In the genomic region with DNA sequence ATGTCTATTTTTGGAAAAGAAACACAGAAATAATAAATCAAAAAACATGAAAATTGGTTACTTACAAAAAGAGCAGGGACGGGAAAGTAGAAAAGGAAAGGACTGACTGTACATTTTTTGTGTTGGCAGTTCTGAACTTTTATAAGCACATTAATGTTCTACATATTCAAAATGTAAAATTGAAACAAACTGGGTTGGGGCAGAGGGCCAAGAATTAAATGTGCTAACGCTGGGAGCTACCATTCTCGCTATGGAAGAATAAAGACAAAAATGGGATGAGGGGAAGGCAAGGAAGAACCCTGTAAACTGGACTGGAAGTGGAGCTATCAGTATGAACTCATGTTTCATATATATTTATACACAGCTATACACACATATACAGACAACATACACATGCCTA, we compare ENCODE assay signal across 26 cellular contexts.
"Had no signal": no experiment of that assay in that cellular context is flagged by ENCODE, and none has a peak within 500 bp of the region (broad histone marks: within the 10 kb centered on the region; RNA-seq: fewer than 3 reads in every experiment).

No MANE protein-coding gene starts in this region.

- H3K27ac ChIP-seq: colonic mucosa, epithelial cell of prostate, foreskin keratinocyte, gastroesophageal sphincter, heart left ventricle, hepatocyte, left lung, neural progenitor cell, parathyroid adenoma, prostate gland, right atrium auricular region, suprapubic skin, thyroid gland, vagina had no signal

- H3K4me2 ChIP-seq: hepatocyte, neural progenitor cell had no signal

- H3K27ac Mint-ChIP-seq: dendritic cell treated with granulocyte-macrophage colony-stimulating factor and Interleukin-4, amounts not matched to agents 40 ng/mL and 50 ng/mL, for 4 days; endodermal cell; neural progenitor cell; stimulated activated memory B cell treated with anti-CD40 and anti-IgM and Interleukin-4, amounts not matched to agents 10 μg/mL and 1 μg/mL and 100 μg/mL, for 72 hours; stimulated activated naive CD8-positive, alpha-beta T cell treated with anti-CD3 and anti-CD28 coated beads, Interleukin-15, Interleukin-2, amounts not matched to agents 100 ng/mL and 50 ng/mL, for 24 hours had no signal

- H3K9me3 ChIP-seq: colonic mucosa, prostate gland, thyroid gland, vagina had no signal

- H3K27me3 ChIP-seq: colonic mucosa, foreskin keratinocyte, gastroesophageal sphincter, heart left ventricle, hepatocyte, left lung, neural progenitor cell, right atrium auricular region, suprapubic skin, thyroid gland, vagina had no signal

- ATAC-seq: esophagus mucosa; foreskin keratinocyte; gastroesophageal sphincter; heart left ventricle; left cardiac atrium; left lung; naive thymus-derived CD8-positive, alpha-beta T cell; sciatic nerve; stimulated activated memory B cell treated with anti-CD40 and anti-IgM and Interleukin-4, amounts not matched to agents 10 μg/mL and 1 μg/mL and 100 μg/mL, for 72 hours had no signal

- H2AFZ ChIP-seq: hepatocyte, neural progenitor cell, parathyroid adenoma had no signal

- H3K36me3 ChIP-seq: colonic mucosa, gastroesophageal sphincter, heart left ventricle, left lung, prostate gland, right atrium auricular region, suprapubic skin, thyroid gland, vagina had no signal

- H3K4me1 Mint-ChIP-seq: endodermal cell, neural progenitor cell had no signal

- H3K9ac ChIP-seq: neural progenitor cell, parathyroid adenoma had no signal

- H3K4me3 ChIP-seq: colonic mucosa, gastroesophageal sphincter, heart left ventricle, hepatocyte, left lung, neural progenitor cell, prostate gland, right atrium auricular region, suprapubic skin, thyroid gland, vagina had no signal

- DNase-seq: colonic mucosa; effector CD8-positive, alpha-beta T cell; endodermal cell; foreskin keratinocyte; heart left ventricle; left cardiac atrium; left lung; mesendoderm; naive thymus-derived CD8-positive, alpha-beta T cell; stimulated activated CD4-positive, alpha-beta T cell treated with anti-CD3 and anti-CD28 coated beads, Interleukin-4, amount 100 ng/mL, for 4 hours; thyroid gland; trophoblast cell had no signal

- H3K4me1 ChIP-seq: colonic mucosa, foreskin keratinocyte, parathyroid adenoma, prostate gland, right atrium auricular region had no signal

- H3K4me3 Mint-ChIP-seq: dendritic cell treated with granulocyte-macrophage colony-stimulating factor and Interleukin-4, amounts not matched to agents 40 ng/mL and 50 ng/mL, for 4 days; endodermal cell; naive thymus-derived CD8-positive, alpha-beta T cell; neural progenitor cell; stimulated activated memory B cell treated with anti-CD40 and anti-IgM and Interleukin-4, amounts not matched to agents 10 μg/mL and 1 μg/mL and 100 μg/mL, for 72 hours; stimulated activated naive CD8-positive, alpha-beta T cell treated with anti-CD3 and anti-CD28 coated beads, Interleukin-15, Interleukin-2, amounts not matched to agents 100 ng/mL and 50 ng/mL, for 24 hours had no signal

- H3K27me3 Mint-ChIP-seq: dendritic cell treated with granulocyte-macrophage colony-stimulating factor and Interleukin-4, amounts not matched to agents 40 ng/mL and 50 ng/mL, for 4 days; naive thymus-derived CD8-positive, alpha-beta T cell; stimulated activated memory B cell treated with anti-CD40 and anti-IgM and Interleukin-4, amounts not matched to agents 10 μg/mL and 1 μg/mL and 100 μg/mL, for 72 hours; stimulated activated naive CD8-positive, alpha-beta T cell treated with anti-CD3 and anti-CD28 coated beads, Interleukin-15, Interleukin-2, amounts not matched to agents 100 ng/mL and 50 ng/mL, for 24 hours had no signal
